ENCODE assay signal across 8 cellular contexts in genomic region chr1:166827426-166827825, GRCh38.
"Had no signal": no experiment of that assay in that cellular context is flagged by ENCODE, and none has a peak within 500 bp of the region (broad histone marks: within the 10 kb centered on the region; RNA-seq: fewer than 3 reads in every experiment).

No MANE protein-coding gene starts in this region.

- FAIRE-seq: HepG2 had no signal

- ATAC-seq: HCT116, HepG2 had no signal

- H3K4me3 ChIP-seq: GM23248, HAP-1 had no signal

- H3K4me1 ChIP-seq: HAP-1 had no signal

- H3K9ac ChIP-seq: GM23248 had no signal

- H3K9me3 ChIP-seq: HAP-1 had no signal

- H3K36me3 ChIP-seq: HAP-1 had no signal

- H3K27ac ChIP-seq: GM23248 had no signal

- DNase-seq: GM23248, GOT3, H7, HFFc6, KG1 had no signal

- H2AFZ ChIP-seq: GM23248 had no signal
